10 cellular contexts compared by ENCODE assay signal in the genomic region with DNA sequence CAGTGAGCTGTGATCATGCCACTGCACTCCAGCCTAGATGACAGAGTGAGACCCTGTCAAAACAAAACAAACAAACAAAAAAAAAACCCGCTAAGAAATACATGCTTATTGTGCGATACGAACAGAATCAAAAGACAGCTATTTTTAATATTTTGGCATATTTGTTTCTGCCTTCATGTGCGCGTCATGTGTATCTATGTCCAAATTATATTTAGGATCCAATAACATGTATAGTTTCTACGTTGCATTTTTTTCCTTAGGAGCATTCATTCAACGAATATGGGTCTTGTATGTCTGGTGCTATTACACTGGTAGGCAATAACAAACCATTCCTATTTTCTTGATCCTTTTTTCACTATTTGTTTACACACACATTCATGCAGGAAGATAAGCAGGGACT. TPM values are rescaled to one million over a fixed set of nuclear protein-coding genes. Genes with fewer than 3 reads are reported as not detected.
DNase-seq lines count a peak whose midpoint lies in the region; FAIRE-seq and TF ChIP-seq lines count a peak whose summit lies in the region.
"Had no signal": no experiment of that assay in that cellular context is flagged by ENCODE, and none has a peak within 500 bp of the region (broad histone marks: within the 10 kb centered on the region; RNA-seq: fewer than 3 reads in every experiment).

No MANE protein-coding gene starts in this region.

- no peak overlapping the region for H3K27ac ChIP-seq in kidney (ENCODE audit: low read depth in 2 of 2, low read length in 2 of 2)
- H3K27ac ChIP-seq in transverse colon: peak overlapping the region; percentile 94 to 98 (median 96)

- TF ChIP-seq EP300 in transverse colon (IDR thresholded peaks at IDR 0.05; ENCODE audit: low read depth): no peak

- H3K4me1 ChIP-seq in kidney (ENCODE audit: control insufficient read depth in 1 of 2, insufficient read depth in 1 of 2, low read depth in 1 of 2, low read length in 2 of 2) (peaks cover 13 to 20% of the 10 kb centered on the region in 2 donors), transverse colon (peaks cover 29 to 69% (median 49%) of the 10 kb centered on the region in 4 donors)

- peaks cover 81% of the 10 kb centered on the region for H3K4me1 Mint-ChIP-seq in activated naive CD4-positive, alpha-beta T cell treated with anti-CD3 and anti-CD28 coated beads, Interleukin-2, amount 10 ng/mL, durations not matched to agents 7 days and 5 days
- H3K4me1 Mint-ChIP-seq in activated naive CD8-positive, alpha-beta T cell treated with anti-CD3 and anti-CD28 coated beads for 36 hours: peaks cover 64% of the 10 kb centered on the region

- no peak overlapping the region for H3K9ac ChIP-seq in kidney (ENCODE audit: low read length in 2 of 2)

- H3K36me3 Mint-ChIP-seq in activated naive CD4-positive, alpha-beta T cell treated with anti-CD3 and anti-CD28 coated beads, Interleukin-2, amount 10 ng/mL, durations not matched to agents 7 days and 5 days: peaks cover 48% of the 10 kb centered on the region
- H3K36me3 Mint-ChIP-seq in activated naive CD8-positive, alpha-beta T cell treated with anti-CD3 and anti-CD28 coated beads for 36 hours: peaks cover 22% of the 10 kb centered on the region

- H3K4me3 Mint-ChIP-seq in activated naive CD4-positive, alpha-beta T cell treated with anti-CD3 and anti-CD28 coated beads, Interleukin-2, amount 10 ng/mL, durations not matched to agents 7 days and 5 days: peak overlapping the region; percentile 100
- H3K4me3 Mint-ChIP-seq in activated naive CD8-positive, alpha-beta T cell treated with anti-CD3 and anti-CD28 coated beads for 36 hours: peak overlapping the region; percentile 99

- FAIRE-seq in kidney (lab: Jason Lieb, UNC): no peak

- H3K9me3 ChIP-seq in kidney (ENCODE audit: control insufficient read depth in 1 of 2, low read length in 2 of 2) (no peaks in the 10 kb centered on the region), transverse colon (no peaks in the 10 kb centered on the region)

- 46 to 54% methylated on average over 6 to 7 of the region's 7 CpGs for WGBS in transverse colon (ENCODE audit: low coverage in 1 of 2), 2 donors

- TF ChIP-seq CTCF in kidney (IDR thresholded peaks at IDR 0.05; ENCODE audit: borderline replicate concordance, extremely low read depth, insufficient read depth) (no peak), transverse colon (IDR thresholded peaks at IDR 0.05) (no peak)

- TF ChIP-seq POLR2A in transverse colon (IDR thresholded peaks at IDR 0.05): no peak

- H3K9me3 Mint-ChIP-seq in activated naive CD4-positive, alpha-beta T cell treated with anti-CD3 and anti-CD28 coated beads, Interleukin-2, amount 10 ng/mL, durations not matched to agents 7 days and 5 days: no peaks in the 10 kb centered on the region
- H3K9me3 Mint-ChIP-seq in activated naive CD8-positive, alpha-beta T cell treated with anti-CD3 and anti-CD28 coated beads for 36 hours: no peaks in the 10 kb centered on the region

- no peaks in the 10 kb centered on the region for H3K27me3 ChIP-seq in transverse colon

- in situ Hi-C loops in transverse colon (cut with MboI; ENCODE audit: low pct_ligation_motif_present in 1 of 4, low pct_unique_long_range_greater_than_20kb in 1 of 4, low sequenced_read_pairs in 3 of 4): no loop called here

- intact Hi-C loops in kidney (cut with DNase I) (no loop called here), transverse colon (cut with DNase I; ENCODE audit: low total_unique reads) (no loop called here)

- H3K4me3 ChIP-seq in kidney (ENCODE audit: low read length in 2 of 2): peak overlapping the region; percentile 8 to 91
- peak overlapping the region in 3 of 4 donors; percentile 78 to 85 (median 84) for H3K4me3 ChIP-seq in transverse colon

- H3K27ac Mint-ChIP-seq in activated naive CD4-positive, alpha-beta T cell treated with anti-CD3 and anti-CD28 coated beads, Interleukin-2, amount 10 ng/mL, durations not matched to agents 7 days and 5 days: no peak overlapping the region
- no peak overlapping the region for H3K27ac Mint-ChIP-seq in activated naive CD8-positive, alpha-beta T cell treated with anti-CD3 and anti-CD28 coated beads for 36 hours

- no peaks in the 10 kb centered on the region for H3K27me3 Mint-ChIP-seq in activated naive CD4-positive, alpha-beta T cell treated with anti-CD3 and anti-CD28 coated beads, Interleukin-2, amount 10 ng/mL, durations not matched to agents 7 days and 5 days
- no peaks in the 10 kb centered on the region for H3K27me3 Mint-ChIP-seq in activated naive CD8-positive, alpha-beta T cell treated with anti-CD3 and anti-CD28 coated beads for 36 hours

- DNase-seq in activated naive CD4-positive, alpha-beta T cell treated with anti-CD3 and anti-CD28 coated beads, Interleukin-2, amount 10 ng/mL, durations not matched to agents 7 days and 5 days: no peak
- no peak for DNase-seq in activated naive CD4-positive, alpha-beta T cell treated with anti-CD3 and anti-CD28 coated beads, Interleukin-2, amount 50 U/mL, for 16 hours
- DNase-seq in activated naive CD8-positive, alpha-beta T cell treated with anti-CD3 and anti-CD28 coated beads for 36 hours: no peak
- DNase-seq in kidney (no peak), transverse colon (no peak), DMS153 treated with DMSO at 0.1 percent for 48 hours (lab: John Stamatoyannopoulos, UW; ENCODE audit: unreplicated experiment) (no peak), GOT3 (lab: John Stamatoyannopoulos, UW) (no peak), NCI-H526 (lab: John Stamatoyannopoulos, UW) (no peak)
- DNase-seq: COR-L47; stimulated activated CD4-positive, alpha-beta T cell treated with anti-CD3 and anti-CD28 coated beads, Interleukin-2, amount 100 ng/mL, for 48 hours had no signal

- H3K36me3 ChIP-seq in kidney (ENCODE audit: control insufficient read depth in 1 of 2, insufficient read depth in 2 of 2, low read length in 2 of 2) (peaks cover 5 to 13% of the 10 kb centered on the region in 2 donors), transverse colon (peaks cover 0 to 16% (median 4%) of the 10 kb centered on the region in 4 donors)

- CTCF ChIA-PET in activated naive CD4-positive, alpha-beta T cell treated with anti-CD3 and anti-CD28 coated beads, Interleukin-2, amount 10 ng/mL, durations not matched to agents 7 days and 5 days (lab: Charles Lee): interaction anchor here (1.2 kb wide), 1 partner anchor 44 kb away, joined by 4 read pairs; no protein-coding TSS in a partner anchor

RNA-seq across cellular contexts. Expression of gene CD46, which starts 1.8 kb away (rescaled TPM):
- 10 to 100 TPM; 75.0 to 80.2 TPM for total RNA-seq in activated naive CD8-positive, alpha-beta T cell treated with anti-CD3 and anti-CD28 coated beads for 36 hours
- total RNA-seq in kidney: 269 TPM
- 119 TPM for polyA plus RNA-seq in kidney (ENCODE audit: insufficient read depth, low read depth, low replicate concordance)
- 100 to 1,000 TPM in 3 of 4 donors, 10 to 100 TPM in 1; 65.5 to 209 (median 180) TPM for total RNA-seq in transverse colon

Comparison
In these comparisons a context has a peak if more than half of its experiments do, and no peak if none do; other contexts are left out.
1. H3K27ac ChIP-seq: peak in transverse colon (4 of 4); none in kidney (0 of 2).